Comparison of ENCODE assay signal across 22 cellular contexts in the genomic region with DNA sequence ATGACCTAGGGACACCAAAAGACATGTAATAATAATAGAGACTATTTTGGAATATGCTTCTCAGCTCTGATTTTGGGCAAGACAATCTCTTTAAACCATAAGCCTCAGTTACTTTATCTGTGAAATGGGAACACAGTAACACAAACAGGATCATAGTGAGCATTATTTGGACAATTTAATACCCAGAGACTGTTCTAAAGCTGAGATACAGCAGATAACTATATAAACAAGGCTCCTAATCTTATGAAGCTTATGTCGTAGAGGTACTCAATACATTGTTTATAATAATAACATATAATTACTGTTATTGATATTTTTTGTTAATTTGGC.
"Had no signal": no experiment of that assay in that cellular context is flagged by ENCODE, and none has a peak within 500 bp of the region (broad histone marks: within the 10 kb centered on the region; RNA-seq: fewer than 3 reads in every experiment).

No MANE protein-coding gene starts in this region.

- DNase-seq: islet precursor cell; left ventricle myocardium inferior; mesendoderm; naive B cell; natural killer cell; nephron progenitor cell; ovary; right lobe of liver; stimulated activated CD4-positive, alpha-beta T cell treated with anti-CD3 and anti-CD28 coated beads, Interleukin-1b, Interleukin-23, amount 100 ng/mL, for 48 hours; stimulated activated CD4-positive, alpha-beta T cell treated with anti-CD3 and anti-CD28 coated beads, Interleukin-2, amount 100 ng/mL, for 48 hours; stimulated activated CD4-positive, alpha-beta T cell treated with anti-CD3 and anti-CD28 coated beads, Interleukin-4, amount 100 ng/mL, for 4 hours; stimulated activated CD8-positive, alpha-beta memory T cell treated with anti-CD3 and anti-CD28 coated beads, Interleukin-4, amount 100 ng/mL, for 48 hours; stimulated activated naive CD4-positive, alpha-beta T cell treated with Interleukin-2 at 50 U/mL for 16 hours; transverse colon; upper lobe of left lung had no signal

- H3K4me2 ChIP-seq: hepatocyte, smooth muscle cell had no signal

- H3K27me3 Mint-ChIP-seq: progenitor cell of endocrine pancreas had no signal

- H3K4me3 ChIP-seq: hepatocyte, left ventricle myocardium inferior, lung, ovary, right atrium auricular region, right lobe of liver, smooth muscle cell, transverse colon, upper lobe of left lung, vagina had no signal

- ATAC-seq: natural killer cell, right lobe of liver had no signal

- H3K4me1 Mint-ChIP-seq: mesothelial cell of epicardium, natural killer cell, nephron progenitor cell had no signal

- H2AFZ ChIP-seq: hepatocyte had no signal

- H3K27ac Mint-ChIP-seq: mesothelial cell of epicardium, natural killer cell, nephron progenitor cell, progenitor cell of endocrine pancreas had no signal

- H3K4me3 Mint-ChIP-seq: mesothelial cell of epicardium, naive B cell, natural killer cell, nephron progenitor cell had no signal

- H3K36me3 ChIP-seq: left ventricle myocardium inferior, ovary, right atrium auricular region, right lobe of liver, transverse colon, upper lobe of left lung, vagina had no signal

- H3K9me3 Mint-ChIP-seq: mesothelial cell of epicardium, natural killer cell had no signal

- H3K27me3 ChIP-seq: hepatocyte, ovary, right atrium auricular region, right lobe of liver, transverse colon, upper lobe of left lung, vagina had no signal

- H3K4me1 ChIP-seq: right lobe of liver, transverse colon, upper lobe of left lung, vagina had no signal

- H3K79me2 ChIP-seq: hepatocyte had no signal

- H3K27ac ChIP-seq: hepatocyte, left ventricle myocardium inferior, ovary, right atrium auricular region, right lobe of liver, transverse colon, upper lobe of left lung, vagina had no signal

- H3K36me3 Mint-ChIP-seq: mesothelial cell of epicardium, naive B cell, natural killer cell had no signal

- H3K9me3 ChIP-seq: ovary, right atrium auricular region, right lobe of liver, transverse colon, upper lobe of left lung, vagina had no signal
